In genomic region chr19:4066176-4066606, GRCh38 we compare ENCODE assay signal across 8 cellular contexts. TPM values are rescaled to one million over a fixed set of nuclear protein-coding genes. Genes with fewer than 3 reads are reported as not detected.
A peak's percentile ranks its signal among the peaks of the same experiment; 100 is the strongest.
DNase-seq lines count a peak whose midpoint lies in the region; ATAC-seq and TF ChIP-seq lines count a peak whose summit lies in the region.

No MANE protein-coding gene starts in this region.

- no peaks in the 10 kb centered on the region for H3K27me3 ChIP-seq in AG04450 (ENCODE audit: control insufficient read depth, insufficient read depth, low read length)

- CTCF ChIA-PET in AG04450 (lab: Charles Lee): no interaction called here
- CTCF ChIA-PET in RWPE1 (lab: Yijun Ruan, JAX): no interaction called here

- no peak for ATAC-seq in esophagus mucosa

- H3K36me3 Mint-ChIP-seq in type B pancreatic cell: no peaks in the 10 kb centered on the region

- POLR2A ChIA-PET in AG04450 (lab: Yijun Ruan, JAX) (interaction anchor here (0.6 to 1.0 kb wide), 2 partner anchors 8 to 14 kb away, joined by 3 read pairs; no protein-coding TSS in a partner anchor), RWPE1 (lab: Yijun Ruan, JAX; ENCODE audit: low non-redundant PET) (interaction anchor here (0.5 kb wide), 1 partner anchor 313 kb away, joined by 4 read pairs; no protein-coding TSS in a partner anchor)

- peaks cover 18% of the 10 kb centered on the region for H3K27me3 Mint-ChIP-seq in type B pancreatic cell

- no peaks in the 10 kb centered on the region; the same call in 1 of the 2 replicates for H3K9me3 ChIP-seq in AG04450 (ENCODE audit: control insufficient read depth, insufficient read depth, low read length)

- peak overlapping the region; percentile 69 for H3K4me3 ChIP-seq in AG04450 (ENCODE audit: low read depth, low read length)

- TF ChIP-seq CTCF in AG04450 (IDR thresholded peaks at IDR 0.05; ENCODE audit: low read depth, low read length) (no peak), RWPE1 (conservative IDR thresholded peaks at IDR 0.05; ENCODE audit: low read depth) (no peak), type B pancreatic cell (conservative IDR thresholded peaks at IDR 0.05) (no peak)

- peak overlapping the region; percentile 64 for H3K4me3 Mint-ChIP-seq in type B pancreatic cell

- H3K27ac ChIP-seq in AG04450 (ENCODE audit: low read depth, low read length): peak overlapping the region; percentile 47
- peak overlapping the region; percentile 98 for H3K27ac ChIP-seq in RWPE1

- H3K9me3 Mint-ChIP-seq in type B pancreatic cell: no peaks in the 10 kb centered on the region

- DNase-seq in AG04450 (ENCODE audit: low read depth, low spot score) (no peak), RWPE1 (ENCODE audit: low spot score) (no peak), middle frontal gyrus (ENCODE audit: extremely low spot score, low spot score) (peak; percentile 42), type B pancreatic cell (ENCODE audit: extremely low spot score, unreplicated experiment) (no peak), NCI-H2081 treated with DMSO at 0.1 percent for 48 hours (lab: John Stamatoyannopoulos, UW) (no peak), NCI-H128 (lab: John Stamatoyannopoulos, UW; ENCODE audit: unreplicated experiment) (no peak)
- DNase-seq in central memory CD4-positive, alpha-beta T cell: peak; percentile 50

- no peak overlapping the region for H3K27ac Mint-ChIP-seq in type B pancreatic cell

- H3K4me1 Mint-ChIP-seq in type B pancreatic cell (ENCODE audit: unreplicated experiment): peaks cover 9% of the 10 kb centered on the region

RNA-seq across cellular contexts. Expression of gene ZBTB7A, which starts 0.5 kb away (rescaled TPM):
- polyA plus RNA-seq in AG04450 (2011; rRNA removed): 2.7 and 4.0 TPM in 2 replicates
- polyA minus RNA-seq in AG04450 (2011; rRNA and poly(A)+ RNA removed): 2.2 and 2.7 TPM in 2 replicates
- total RNA-seq in type B pancreatic cell (ENCODE audit: low replicate concordance) (21.0 and 31.0 TPM in 2 replicates), esophagus mucosa (53.7 TPM)

RNA-seq across cellular contexts. Expression of gene MAP2K2, which starts 57.7 kb away (rescaled TPM):
- 65.1 and 104 TPM in 2 replicates for polyA plus RNA-seq in AG04450 (2011; rRNA removed)
- 75.9 and 88.2 TPM in 2 replicates for polyA minus RNA-seq in AG04450 (2011; rRNA and poly(A)+ RNA removed)
- total RNA-seq in type B pancreatic cell (ENCODE audit: low replicate concordance) (144 TPM in 2 replicates), esophagus mucosa (114 TPM)

RNA-seq across cellular contexts. Expression of gene PIAS4, which starts 58.7 kb away (rescaled TPM):
- polyA plus RNA-seq in AG04450 (2011; rRNA removed): 9.0 and 12.0 TPM in 2 replicates
- 13.6 and 17.2 TPM in 2 replicates for polyA minus RNA-seq in AG04450 (2011; rRNA and poly(A)+ RNA removed)
- total RNA-seq in type B pancreatic cell (ENCODE audit: low replicate concordance): 39.8 and 42.3 TPM in 2 replicates
- 19.3 TPM for total RNA-seq in esophagus mucosa

Comparison
In these comparisons a context has a peak if more than half of its experiments do, and no peak if none do; other contexts are left out.
1. DNase-seq: peak in central memory CD4-positive, alpha-beta T cell (single experiment) and middle frontal gyrus (single experiment); none in AG04450 (single experiment), RWPE1 (single experiment), type B pancreatic cell (single experiment), NCI-H2081 treated with DMSO at 0.1 percent for 48 hours (single experiment) and NCI-H128 (single experiment).